ENCODE assay signal across 8 cellular contexts in genomic region chr5:79990205-79990597, GRCh38. TPM values are rescaled to one million over a fixed set of nuclear protein-coding genes. Genes with fewer than 3 reads are reported as not detected.
DNase-seq lines count a peak whose midpoint lies in the region; ATAC-seq and TF ChIP-seq lines count a peak whose summit lies in the region.

No MANE protein-coding gene starts in this region.

- no peaks in the 10 kb centered on the region for H3K4me1 ChIP-seq in colonic mucosa

- H3K27me3 ChIP-seq in colonic mucosa: no peaks in the 10 kb centered on the region

- peaks cover 32% of the 10 kb centered on the region for H3K36me3 Mint-ChIP-seq in nephron (ENCODE audit: low read depth)

- no peaks in the 10 kb centered on the region for H3K9me3 Mint-ChIP-seq in nephron

- peak overlapping the region; percentile 68 to 93 (median 91) for H3K27ac Mint-ChIP-seq in nephron

- intact Hi-C loops in colonic mucosa (cut with DNase I) (no loop called here), lower leg skin (cut with DNase I; ENCODE audit: low total_unique reads) (no loop called here)

- WGBS in lower leg skin, 2 donors: 54 to 64% methylated on average over 6 of the region's 6 CpGs

- peak overlapping the region; percentile 90 to 91 (median 91) for H3K4me3 Mint-ChIP-seq in nephron

- peak overlapping the region; percentile 45 for H3K27ac ChIP-seq in colonic mucosa

- peaks cover 10% of the 10 kb centered on the region for H3K36me3 ChIP-seq in colonic mucosa

- TF ChIP-seq POLR2A in lower leg skin (IDR thresholded peaks at IDR 0.05): no peak

- H3K4me3 ChIP-seq in colonic mucosa (peak overlapping the region; percentile 94), lower leg skin (ENCODE audit: low read depth, poor library complexity, severe bottlenecking) (no peak overlapping the region)

- H3K9me3 ChIP-seq in colonic mucosa: no peaks in the 10 kb centered on the region

- DNase-seq in EL (peak; percentile 2), HT1080 (ENCODE audit: low read depth) (peak; percentile 4), colonic mucosa (no peak), NOMO-1 treated with DMSO at 0.1 percent for 48 hours (lab: John Stamatoyannopoulos, UW; ENCODE audit: unreplicated experiment) (no peak), lower leg skin (ENCODE audit: low spot score in 2 of 2) (no peak)
- no peak for DNase-seq in stimulated activated CD4-positive, alpha-beta T cell treated with anti-CD3 and anti-CD28 coated beads, Interleukin-15, amount 100 ng/mL, for 24 hours

- peak; percentile 29 for ATAC-seq in GM21367 (IDR thresholded peaks at IDR 0.05; ENCODE audit: unreplicated experiment)

- TF ChIP-seq CTCF in colonic mucosa (IDR thresholded peaks at IDR 0.05) (no peak), nephron (IDR thresholded peaks at IDR 0.05; ENCODE audit: unreplicated experiment in 3 of 3) (no peak), lower leg skin (IDR thresholded peaks at IDR 0.05) (no peak)

- no peak overlapping the region for H3K9ac ChIP-seq in colonic mucosa (ENCODE audit: low read depth in 2 of 2, low read length in 2 of 2)

- H3K4me1 Mint-ChIP-seq in nephron: peaks cover 30% of the 10 kb centered on the region

- no peaks in the 10 kb centered on the region for H3K27me3 Mint-ChIP-seq in nephron (ENCODE audit: low read depth)

RNA-seq across cellular contexts. Expression of gene MTX3, which starts 0.9 kb away (rescaled TPM):
- total RNA-seq in HT1080 (2014; rRNA removed; shearing (Covaris generic)): 8.3 and 10.5 TPM in 2 replicates
- polyA plus RNA-seq in HT1080 (2015; cell fraction: cytosol; rRNA removed): 12.6 and 14.4 TPM in 2 replicates
- polyA plus RNA-seq in HT1080 (2015; cell fraction: nucleus; rRNA removed): 34.5 and 37.4 TPM in 2 replicates
- total RNA-seq in colonic mucosa (1 to 10 TPM; 8.3 to 9.4 TPM), lower leg skin (10 to 100 TPM in 3 of 4 donors, 1 to 10 TPM in 1; 8.6 to 13.9 (median 10.2) TPM)

RNA-seq across cellular contexts. Expression of gene THBS4, which starts 44.9 kb away (rescaled TPM):
- total RNA-seq in HT1080 (2014; rRNA removed; shearing (Covaris generic)): 0.53 and 2.0 TPM in 2 replicates
- 1.0 and 1.3 TPM in 2 replicates for polyA plus RNA-seq in HT1080 (2015; cell fraction: cytosol; rRNA removed)
- 3.1 and 4.1 TPM in 2 replicates for polyA plus RNA-seq in HT1080 (2015; cell fraction: nucleus; rRNA removed)
- total RNA-seq in colonic mucosa (1 to 10 TPM in 1 of 2 donors, under 1 TPM in 1; 0.27 to 9.1 TPM), lower leg skin (1 to 10 TPM in 1 of 4 donors, under 1 TPM in 3; 0.08 to 2.0 (median 0.51) TPM)

Comparison
In these comparisons a context has a peak if more than half of its experiments do, and no peak if none do; other contexts are left out.
1. DNase-seq: peak in EL (single experiment) and HT1080 (single experiment); none in colonic mucosa (single experiment), stimulated activated CD4-positive, alpha-beta T cell treated with anti-CD3 and anti-CD28 coated beads, Interleukin-15, amount 100 ng/mL, for 24 hours (single experiment), NOMO-1 treated with DMSO at 0.1 percent for 48 hours (single experiment) and lower leg skin (0 of 2).